Comparison of ENCODE assay signal across 15 cellular contexts in the genomic region with DNA sequence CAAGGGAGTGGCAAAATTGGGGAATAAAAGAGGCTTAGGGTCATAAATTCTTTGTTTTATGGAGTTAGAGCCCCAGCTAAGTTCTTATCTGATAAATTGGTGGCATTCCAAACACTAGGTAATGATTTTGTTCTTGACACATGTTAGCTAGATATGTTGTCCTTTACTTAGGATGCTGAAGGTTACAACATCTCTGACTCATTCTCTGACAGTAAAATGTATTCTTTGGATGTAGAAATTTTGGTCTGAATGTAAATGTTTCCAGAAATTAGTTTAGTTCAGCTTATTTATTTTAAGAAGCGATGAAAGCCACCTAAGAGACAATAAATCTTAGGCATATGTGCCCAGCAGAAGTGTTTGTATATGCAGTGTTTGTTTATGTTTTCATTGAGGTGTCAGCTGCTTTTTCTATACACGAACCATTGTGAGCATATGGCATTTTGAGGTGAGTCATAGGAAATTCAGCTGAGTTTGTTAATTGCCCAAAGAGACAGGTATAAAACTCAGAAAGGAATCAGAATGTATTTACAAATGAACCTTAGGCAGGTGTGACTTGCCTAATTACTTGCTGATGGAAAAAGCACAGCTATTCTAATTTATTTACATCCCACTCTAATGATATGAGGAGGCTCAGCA.
DNase-seq lines count a peak whose midpoint lies in the region; ATAC-seq and TF ChIP-seq lines count a peak whose summit lies in the region.
"Had no signal": no experiment of that assay in that cellular context is flagged by ENCODE, and none has a peak within 500 bp of the region (broad histone marks: within the 10 kb centered on the region; RNA-seq: fewer than 3 reads in every experiment).

No MANE protein-coding gene starts in this region.

- DNase-seq in MCF 10A (ENCODE audit: unreplicated experiment) (peak; percentile 74), breast epithelium (ENCODE audit: low spot score in 2 of 2) (no peak), NCI-H774 (lab: John Stamatoyannopoulos, UW) (peak; percentile 79), epithelial cell of prostate (ENCODE audit: low read depth, low spot score) (no peak), DMS79 treated with DMSO at 0.1 percent for 48 hours (lab: John Stamatoyannopoulos, UW) (no peak)
- DNase-seq in activated T-cell treated with anti-CD3 and anti-CD28 coated beads, Interleukin-2, amount 50 U/mL, for 72 hours, result no peak
- DNase-seq: Caco-2; CD4-positive, alpha-beta T cell; DND-41; KG1; NCI-H1436; NCI-H82; PC-3 had no signal

- TF ChIP-seq CTCF in MCF 10A (IDR thresholded peaks at IDR 0.05; ENCODE audit: unreplicated experiment) (no peak), breast epithelium (IDR thresholded peaks at IDR 0.05) (no peak)

- CTCF ChIA-PET in MCF 10A (lab: Yijun Ruan, JAX), result interaction anchor here (0.5 to 0.7 kb wide), 4 partner anchors 10 to 467 kb away, joined by 3 to 6 read pairs (median 4); no protein-coding TSS in a partner anchor

- no TSS peak for BruUV-seq in MCF 10A (replicated peaks; lab: Mats Ljungman, UMichigan)

- no peaks in the 10 kb centered on the region for H3K4me1 ChIP-seq in breast epithelium
- H3K4me1 ChIP-seq: Caco-2 had no signal

- POLR2A ChIA-PET in MCF 10A (lab: Yijun Ruan, JAX), result interaction anchor here (0.8 to 3.1 kb wide), 6 partner anchors 9 to 318 kb away, joined by 3 to 42 read pairs (median 12); no protein-coding TSS in a partner anchor

- H3K27me3 ChIP-seq in breast epithelium, result no peaks in the 10 kb centered on the region

- no peak overlapping the region for H3K4me3 Mint-ChIP-seq in MCF 10A (ENCODE audit: unreplicated experiment)
- no peak overlapping the region for H3K4me3 Mint-ChIP-seq in activated T-cell treated with anti-CD3 and anti-CD28 coated beads, Interleukin-2, amount 50 U/mL, for 72 hours
- H3K4me3 Mint-ChIP-seq: CD4-positive, alpha-beta T cell had no signal

- H3K36me3 Mint-ChIP-seq in MCF 10A (ENCODE audit: insufficient read depth, unreplicated experiment), result peaks cover 8% of the 10 kb centered on the region
- H3K36me3 Mint-ChIP-seq in activated T-cell treated with anti-CD3 and anti-CD28 coated beads, Interleukin-2, amount 50 U/mL, for 72 hours (ENCODE audit: insufficient read depth in 2 of 2), result peaks cover 0 to 5% of the 10 kb centered on the region in 2 donors

- peaks cover 17 to 19% of the 10 kb centered on the region in 2 donors for H3K9me3 ChIP-seq in breast epithelium
- H3K9me3 ChIP-seq: Caco-2 had no signal

- H3K4me1 Mint-ChIP-seq in MCF 10A (ENCODE audit: insufficient read depth, unreplicated experiment), result peaks cover 23% of the 10 kb centered on the region
- no peaks in the 10 kb centered on the region for H3K4me1 Mint-ChIP-seq in activated T-cell treated with anti-CD3 and anti-CD28 coated beads, Interleukin-2, amount 50 U/mL, for 72 hours (ENCODE audit: low read depth)

- no peaks in the 10 kb centered on the region for H3K27me3 Mint-ChIP-seq in MCF 10A (ENCODE audit: insufficient read depth, unreplicated experiment)
- peaks cover 26% of the 10 kb centered on the region for H3K27me3 Mint-ChIP-seq in activated T-cell treated with anti-CD3 and anti-CD28 coated beads, Interleukin-2, amount 50 U/mL, for 72 hours (ENCODE audit: low read depth)

- H3K9me3 Mint-ChIP-seq in MCF 10A (ENCODE audit: unreplicated experiment), result no peaks in the 10 kb centered on the region
- H3K9me3 Mint-ChIP-seq in activated T-cell treated with anti-CD3 and anti-CD28 coated beads, Interleukin-2, amount 50 U/mL, for 72 hours, result peaks cover 2 to 5% of the 10 kb centered on the region in 2 donors
- H3K9me3 Mint-ChIP-seq: CD4-positive, alpha-beta T cell had no signal

- no peak for TF ChIP-seq POLR2A in breast epithelium (IDR thresholded peaks at IDR 0.05)

- no peak overlapping the region for H3K27ac ChIP-seq in breast epithelium
- H3K27ac ChIP-seq in epithelial cell of prostate, result peak overlapping the region; percentile 59

- H3K36me3 ChIP-seq in breast epithelium, result no peaks in the 10 kb centered on the region

- no peak for ATAC-seq in GM21447 (IDR thresholded peaks at IDR 0.05; ENCODE audit: unreplicated experiment)
- no peak for ATAC-seq in GM18861 (IDR thresholded peaks at IDR 0.05; ENCODE audit: unreplicated experiment)
- ATAC-seq in activated T-cell treated with anti-CD3 and anti-CD28 coated beads, Interleukin-2, amount 50 U/mL, for 72 hours (replicated peaks in 1 of 2), result no peak
- ATAC-seq: PC-3 had no signal

- intact Hi-C loops in MCF 10A (cut with micrococcal nuclease) (no loop called here), breast epithelium (cut with DNase I; ENCODE audit: low total_unique reads) (no loop called here)

- no peak overlapping the region for H3K4me3 ChIP-seq in breast epithelium

- H3K27ac Mint-ChIP-seq in MCF 10A (ENCODE audit: low read depth, unreplicated experiment), result peak overlapping the region; percentile 87
- H3K27ac Mint-ChIP-seq in activated T-cell treated with anti-CD3 and anti-CD28 coated beads, Interleukin-2, amount 50 U/mL, for 72 hours, result no peak overlapping the region
- H3K27ac Mint-ChIP-seq: CD4-positive, alpha-beta T cell had no signal

Comparison
In these comparisons a context has a peak if more than half of its experiments do, and no peak if none do; other contexts are left out.
1. DNase-seq: peak in MCF 10A (single experiment) and NCI-H774 (single experiment); none in breast epithelium (0 of 2), epithelial cell of prostate (single experiment), DMS79 treated with DMSO at 0.1 percent for 48 hours (single experiment) and activated T-cell treated with anti-CD3 and anti-CD28 coated beads, Interleukin-2, amount 50 U/mL, for 72 hours (0 of 2).